ENCODE assay signal across 7 cellular contexts in genomic region chr9:89814340-89815040, GRCh38.
A peak's percentile ranks its signal among the peaks of the same experiment; 100 is the strongest.
DNase-seq lines count a peak whose midpoint lies in the region; ATAC-seq, FAIRE-seq and TF ChIP-seq lines count a peak whose summit lies in the region.

No MANE protein-coding gene starts in this region.

- intact Hi-C loops in pancreas (cut with DNase I) = no loop called here

- peaks cover 0 to 2% (median 0%) of the 10 kb centered on the region in 5 experiments for H3K9me3 Mint-ChIP-seq in brain

- no peaks in the 10 kb centered on the region for H3K9me3 ChIP-seq in pancreas

- H3K27me3 ChIP-seq in pancreas = no peaks in the 10 kb centered on the region

- peaks cover 9% of the 10 kb centered on the region for H3K27me3 Mint-ChIP-seq in brain

- peak overlapping the region; percentile 12 to 93 (median 54) for H3K27ac Mint-ChIP-seq in brain

- no peak overlapping the region for H3K27ac ChIP-seq in pancreas

- 63 to 67% methylated on average over 9 of the region's 9 CpGs for whole genome bisulfite sequencing in pancreas, 2 donors

- FAIRE-seq in pancreas (lab: Jason Lieb, UNC) = no peak

- peak overlapping the region in 1 of 5 experiments; percentile 15 for H3K4me3 Mint-ChIP-seq in brain

- H3K36me3 Mint-ChIP-seq in brain = no peaks in the 10 kb centered on the region

- ATAC-seq in pancreas = peak in 3 of 4 donors; percentile 62 to 81 (median 69)
- no peak for ATAC-seq in HG03135 (IDR thresholded peaks at IDR 0.05; ENCODE audit: unreplicated experiment)
- ATAC-seq in HG02973 (IDR thresholded peaks at IDR 0.05; ENCODE audit: unreplicated experiment) = no peak

- H3K4me1 ChIP-seq in pancreas = no peaks in the 10 kb centered on the region

- no peaks in the 10 kb centered on the region for H3K36me3 ChIP-seq in pancreas

- H3K4me1 Mint-ChIP-seq in brain = peaks cover 47% of the 10 kb centered on the region

- DNase-seq in NCI-H2107 (lab: John Stamatoyannopoulos, UW) = peak; percentile 48
- DNase-seq in pancreas = no peak
- no peak for DNase-seq in GF-D8 (lab: John Stamatoyannopoulos, UW)

- H3K4me3 ChIP-seq in pancreas = no peak overlapping the region

- TF ChIP-seq CTCF in GM12872 (IDR thresholded peaks at IDR 0.05; ENCODE audit: insufficient read depth, low read depth, low read length) (peak; percentile 23; the same call in 1 of the 3 replicates), brain (conservative IDR thresholded peaks at IDR 0.05) (no peak), pancreas (IDR thresholded peaks at IDR 0.05) (no peak)

Comparison
In these comparisons a context has a peak if more than half of its experiments do, and no peak if none do; other contexts are left out.
1. ATAC-seq: peak in pancreas (3 of 4); none in HG03135 (single experiment) and HG02973 (single experiment).